In genomic region chr12:12998248-12998647, GRCh38 we compare ENCODE assay signal across 2 cellular contexts.
TF ChIP-seq lines count a peak whose summit lies in the region.

No MANE protein-coding gene starts in this region.

TF ChIP-seq in A549, 52 proteins besides CTCF, POLR2A, EP300 and RAD21:
- TF ChIP-seq ELK1 (IDR thresholded peaks at IDR 0.05; ENCODE audit: low read depth, low read length): no peak
TF ChIP-seq in A549: peak in this region for 0.

TF ChIP-seq in IMR-90, 13 proteins besides CTCF, POLR2A, EP300 and RAD21:
- TF ChIP-seq NFE2L2 (IDR thresholded peaks at IDR 0.05; ENCODE audit: low read depth, low read length) (no peak), RCOR1 (IDR thresholded peaks at IDR 0.05; ENCODE audit: insufficient replicate concordance, low read length) (no peak), MAFK (IDR thresholded peaks at IDR 0.05; ENCODE audit: low read depth, low read length) (no peak), CEBPB (IDR thresholded peaks at IDR 0.05; ENCODE audit: low read depth, low read length) (no peak), MXI1 (IDR thresholded peaks at IDR 0.05; ENCODE audit: borderline replicate concordance, low read depth, low read length) (no peak), CHD1 (IDR thresholded peaks at IDR 0.05; ENCODE audit: low read depth, low read length) (no peak), MAZ (IDR thresholded peaks at IDR 0.05; ENCODE audit: borderline replicate concordance, low read depth, low read length) (no peak), SMC3 (IDR thresholded peaks at IDR 0.05; ENCODE audit: low read depth, low read length) (no peak), FOS (IDR thresholded peaks at IDR 0.05; ENCODE audit: low read depth, low read length) (no peak), ELK1 (IDR thresholded peaks at IDR 0.05; ENCODE audit: borderline replicate concordance, low read depth, low read length) (no peak), USF2 (IDR thresholded peaks at IDR 0.05; ENCODE audit: low read depth, low read length) (no peak), RFX5 (IDR thresholded peaks at IDR 0.05; ENCODE audit: low read depth, low read length) (no peak), BHLHE40 (IDR thresholded peaks at IDR 0.05; ENCODE audit: low read depth, low read length) (no peak)
